18 cellular contexts compared by ENCODE assay signal in genomic region chr13:98707309-98707999, GRCh38. TPM values are rescaled to one million over a fixed set of nuclear protein-coding genes. Genes with fewer than 3 reads are reported as not detected.
DNase-seq lines count a peak whose midpoint lies in the region; ATAC-seq, FAIRE-seq and TF ChIP-seq lines count a peak whose summit lies in the region.
"Had no signal": no experiment of that assay in that cellular context is flagged by ENCODE, and none has a peak within 500 bp of the region (broad histone marks: within the 10 kb centered on the region; RNA-seq: fewer than 3 reads in every experiment).

No MANE protein-coding gene starts in this region.

- H3K27ac ChIP-seq in upper lobe of right lung = no peak overlapping the region
- no peak overlapping the region for H3K27ac ChIP-seq in right lobe of liver
- H3K27ac ChIP-seq: esophagus muscularis mucosa, WERI-Rb-1 had no signal

- no peak overlapping the region for H3K4me3 ChIP-seq in upper lobe of right lung
- no peak overlapping the region for H3K4me3 ChIP-seq in right lobe of liver
- H3K4me3 ChIP-seq: esophagus muscularis mucosa, smooth muscle cell had no signal

- peak; percentile 9 for FAIRE-seq in GM12892 (lab: Jason Lieb, UNC)
- FAIRE-seq: G401.6 had no signal

- no peaks in the 10 kb centered on the region for H3K9me3 ChIP-seq in upper lobe of right lung
- no peaks in the 10 kb centered on the region for H3K9me3 ChIP-seq in right lobe of liver
- H3K9me3 ChIP-seq: esophagus muscularis mucosa had no signal

- no peak for TF ChIP-seq CTCF in upper lobe of right lung (IDR thresholded peaks at IDR 0.05)
- no peak for TF ChIP-seq CTCF in right lobe of liver (IDR thresholded peaks at IDR 0.05)

- TF ChIP-seq POLR2A in GM12892 (IDR thresholded peaks at IDR 0.05; ENCODE audit: low read depth, low read length) (no peak), right lobe of liver (IDR thresholded peaks at IDR 0.05) (no peak)

- 96% methylated on average over 7 of the region's 7 CpGs for WGBS in right lobe of liver (ENCODE audit: insufficient coverage, low coverage, low lambda C conversion rate, missing lambda C conversion rate)

- H3K4me1 ChIP-seq in upper lobe of right lung (no peaks in the 10 kb centered on the region), right lobe of liver (no peaks in the 10 kb centered on the region)
- H3K4me1 ChIP-seq: esophagus muscularis mucosa had no signal

- H3K36me3 ChIP-seq in upper lobe of right lung (no peaks in the 10 kb centered on the region), right lobe of liver (peaks cover 0 to 4% (median 2%) of the 10 kb centered on the region in 4 donors)
- H3K36me3 ChIP-seq: esophagus muscularis mucosa, WERI-Rb-1 had no signal

- intact Hi-C loops in upper lobe of right lung (cut with DNase I) = no loop called here
- intact Hi-C loops in right lobe of liver (cut with DNase I) = no loop called here

- ATAC-seq in GM19467 (IDR thresholded peaks at IDR 0.05; ENCODE audit: unreplicated experiment) (peak; percentile 56), HG02798 (IDR thresholded peaks at IDR 0.05; ENCODE audit: poor library complexity, unreplicated experiment) (peak; percentile 55), HG03575 (IDR thresholded peaks at IDR 0.05; ENCODE audit: extremely low read depth, insufficient number of reproducible peaks, low FRiP score, unreplicated experiment) (peak; percentile 48), upper lobe of right lung (no peak), right lobe of liver (no peak)
- ATAC-seq: stimulated activated naive CD8-positive, alpha-beta T cell treated with anti-CD3 and anti-CD28 coated beads, Interleukin-15, amount 100 ng/mL, for 72 hours had no signal

- no peak for DNase-seq in GM12892 (ENCODE audit: insufficient read length)
- no peak for DNase-seq in UCSD-AML1 (lab: John Stamatoyannopoulos, UW; ENCODE audit: unreplicated experiment)
- no peak for DNase-seq in upper lobe of right lung
- DNase-seq in T1000 (lab: John Stamatoyannopoulos, UW) = no peak
- no peak for DNase-seq in right lobe of liver
- DNase-seq: activated naive CD4-positive, alpha-beta T cell; cortex of kidney; head of caudate nucleus; NCI-H1436; NCI-H446; stimulated activated naive CD8-positive, alpha-beta T cell treated with anti-CD3 and anti-CD28 coated beads, Interleukin-15, amount 100 ng/mL, for 72 hours; WERI-Rb-1 had no signal

- no peaks in the 10 kb centered on the region for H3K27me3 ChIP-seq in upper lobe of right lung
- H3K27me3 ChIP-seq in right lobe of liver = no peaks in the 10 kb centered on the region

RNA-seq across cellular contexts. Expression of gene SLC15A1, which starts 45.0 kb away (rescaled TPM):
- not detected for polyA plus RNA-seq in GM12892 (2012; ENCODE audit: missing spikeins)
- total RNA-seq in upper lobe of right lung (not detected), right lobe of liver (10 to 100 TPM; 13.5 to 26.8 (median 17.3) TPM)
- total RNA-seq: esophagus muscularis mucosa had no signal

Comparison
In these comparisons a context has a peak if more than half of its experiments do, and no peak if none do; other contexts are left out.
1. ATAC-seq: peak in GM19467 (single experiment), HG02798 (single experiment) and HG03575 (single experiment); none in upper lobe of right lung (single experiment) and right lobe of liver (0 of 4).
2. RNA of gene SLC15A1, which starts 45.0 kb away (total RNA-seq): 13.5 to 26.8 TPM in right lobe of liver; not detected in upper lobe of right lung (single experiment); every median in the first group is over 10 times any median in the second.